Comparison of ENCODE assay signal across 1 cellular context in genomic region chr1:234610582-234611152, GRCh38.
TF ChIP-seq lines count a peak whose summit lies in the region.

No MANE protein-coding gene starts in this region.

TF ChIP-seq in HEK293, 187 proteins besides CTCF, POLR2A, EP300 and RAD21 (continued from another document):
- TF ChIP-seq REST (tag by site-specific recombination; IDR thresholded peaks at IDR 0.05) (no peak), PRDM1 (tag by site-specific recombination; IDR thresholded peaks at IDR 0.05) (0 out of 2 replicates have a peak, but pooled peaks have one; percentile 5), ZNF837 (tag by site-specific recombination; IDR thresholded peaks at IDR 0.05) (peak; percentile 48; the same call in 1 of the 2 replicates), ZNF311 (tag by site-specific recombination; IDR thresholded peaks at IDR 0.05; ENCODE audit: borderline replicate concordance) (no peak), ZNF843 (tag by site-specific recombination; IDR thresholded peaks at IDR 0.05) (no peak), ZNF629 (tag by site-specific recombination; IDR thresholded peaks at IDR 0.05) (0 out of 2 replicates have a peak, but pooled peaks have one; percentile 69), ZNF623 (tag by site-specific recombination; IDR thresholded peaks at IDR 0.05) (peak; percentile 5; the same call in 1 of the 2 replicates), BCL11B (tag by site-specific recombination; IDR thresholded peaks at IDR 0.05; ENCODE audit: low read depth) (no peak), KLF16 (tag by site-specific recombination; IDR thresholded peaks at IDR 0.05) (no peak; the same call in 1 of the 2 replicates), ZNF174 (tag by site-specific recombination; IDR thresholded peaks at IDR 0.05) (no peak), ZBTB8A (tag by site-specific recombination; IDR thresholded peaks at IDR 0.05) (peak; percentile 54), ZNF518A (tag by site-specific recombination; conservative IDR thresholded peaks at IDR 0.05; ENCODE audit: low read depth) (no peak), ZNF133 (tag by site-specific recombination; IDR thresholded peaks at IDR 0.05) (no peak), ZNF354C (tag by site-specific recombination; IDR thresholded peaks at IDR 0.05; ENCODE audit: borderline replicate concordance, low read depth) (no peak), ZNF335 (tag by site-specific recombination; conservative IDR thresholded peaks at IDR 0.05) (peak; percentile 66; the same call in 1 of the 2 replicates), ZNF423 (tag by site-specific recombination; IDR thresholded peaks at IDR 0.05) (no peak), SP3 (tag by site-specific recombination; IDR thresholded peaks at IDR 0.05) (peak; percentile 56; the same call in 1 of the 2 replicates), MEIS1 (CRISPR knock-in tag; IDR thresholded peaks at IDR 0.05; ENCODE audit: borderline replicate concordance) (no peak), ZNF501 (tag by site-specific recombination; IDR thresholded peaks at IDR 0.05) (no peak), ZNF677 (tag by site-specific recombination; IDR thresholded peaks at IDR 0.05) (peak; percentile 58), ZBTB6 (tag by site-specific recombination; IDR thresholded peaks at IDR 0.05) (no peak), PBX3 (CRISPR knock-in tag; IDR thresholded peaks at IDR 0.05) (peak; percentile 85), ZBTB48 (tag by site-specific recombination; IDR thresholded peaks at IDR 0.05) (peak; percentile 91), SETDB1 (IDR thresholded peaks at IDR 0.05; ENCODE audit: insufficient read length, low read length) (peak; percentile 35), ZNF16 (tag by site-specific recombination; IDR thresholded peaks at IDR 0.05; ENCODE audit: low read depth) (no peak), ZFP41 (tag by site-specific recombination; IDR thresholded peaks at IDR 0.05; ENCODE audit: borderline replicate concordance) (no peak), ZNF549 (tag by site-specific recombination; IDR thresholded peaks at IDR 0.05) (0 out of 2 replicates have a peak, but pooled peaks have one; percentile 63), ZNF112 (tag by site-specific recombination; IDR thresholded peaks at IDR 0.05) (no peak), ZNF138 (tag by site-specific recombination; IDR thresholded peaks at IDR 0.05; ENCODE audit: borderline replicate concordance) (no peak), ZNF776 (tag by site-specific recombination; IDR thresholded peaks at IDR 0.05; ENCODE audit: borderline replicate concordance) (no peak), ZNF362 (tag by site-specific recombination; IDR thresholded peaks at IDR 0.05) (no peak), ZNF416 (tag by site-specific recombination; IDR thresholded peaks at IDR 0.05) (no peak), GLIS1 (tag by site-specific recombination; IDR thresholded peaks at IDR 0.05) (no peak), ZNF37A (tag by site-specific recombination; IDR thresholded peaks at IDR 0.05) (peak; percentile 36; the same call in 1 of the 2 replicates), ZNF513 (tag by site-specific recombination; IDR thresholded peaks at IDR 0.05) (no peak), ZNF645 (tag by site-specific recombination; IDR thresholded peaks at IDR 0.05) (0 out of 2 replicates have a peak, but pooled peaks have one; percentile 65), ZBTB1 (tag by site-specific recombination; IDR thresholded peaks at IDR 0.05) (no peak), ZNF248 (tag by site-specific recombination; IDR thresholded peaks at IDR 0.05) (no peak), ZNF324 (tag by site-specific recombination; IDR thresholded peaks at IDR 0.05) (peak; percentile 6; the same call in 1 of the 2 replicates), ZFP69B (tag by site-specific recombination; IDR thresholded peaks at IDR 0.05) (0 out of 2 replicates have a peak, but pooled peaks have one; percentile 7), ZNF214 (tag by site-specific recombination; IDR thresholded peaks at IDR 0.05; ENCODE audit: borderline replicate concordance) (no peak; the same call in 1 of the 2 replicates), ZNF449 (tag by site-specific recombination; IDR thresholded peaks at IDR 0.05) (peak; percentile 22; the same call in 1 of the 2 replicates), ZNF530 (tag by site-specific recombination; IDR thresholded peaks at IDR 0.05; ENCODE audit: low read depth) (no peak), ZNF639 (tag by site-specific recombination; IDR thresholded peaks at IDR 0.05) (peak; percentile 11; the same call in 1 of the 2 replicates), GFI1B (tag by site-specific recombination; IDR thresholded peaks at IDR 0.05) (no peak), ZNF529 (tag by site-specific recombination; IDR thresholded peaks at IDR 0.05; ENCODE audit: insufficient replicate concordance) (no peak)
